In genomic region chr7:6618621-6619020, GRCh38 we compare ENCODE assay signal across 19 cellular contexts. TPM values are rescaled to one million over a fixed set of nuclear protein-coding genes. Genes with fewer than 3 reads are reported as not detected.
DNase-seq lines count a peak whose midpoint lies in the region; FAIRE-seq and TF ChIP-seq lines count a peak whose summit lies in the region.
"Had no signal": no experiment of that assay in that cellular context is flagged by ENCODE, and none has a peak within 500 bp of the region (broad histone marks: within the 10 kb centered on the region; RNA-seq: fewer than 3 reads in every experiment).

No MANE protein-coding gene starts in this region.

- no peak overlapping the region for H3K27ac ChIP-seq in CD8-positive, alpha-beta memory T cell (ENCODE audit: low read depth, low read length)
- H3K27ac ChIP-seq in mesendoderm (ENCODE audit: low read depth, low read length), result no peak overlapping the region
- H3K27ac ChIP-seq: Peyer's patch, SK-N-MC had no signal

- H3K9ac ChIP-seq in mesendoderm (ENCODE audit: low read length), result no peak overlapping the region

- no peak for DNase-seq in CD8-positive, alpha-beta memory T cell
- DNase-seq in M059J (ENCODE audit: low read depth), result peak; percentile 42
- peak; percentile 13 to 50 for DNase-seq in foreskin fibroblast
- no peak for DNase-seq in urothelium cell line (ENCODE audit: low spot score)
- no peak for DNase-seq in cortex of kidney (lab: John Stamatoyannopoulos, UW)
- DNase-seq in mesendoderm, result no peak
- DNase-seq in endothelial cell (ENCODE audit: low spot score), result no peak
- DNase-seq: CD8-positive, alpha-beta T cell; DND-41; MM.1S; NCI-H1105; NCI-H1694 treated with DMSO at 0.1 percent for 48 hours; NCI-H2107; NCI-H226; NCI-H524 treated with DMSO at 0.1 percent for 48 hours; Peyer's patch had no signal

- POLR2A ChIA-PET in CD8-positive, alpha-beta memory T cell (lab: Charles Lee), result no interaction called here

- H3K4me3 ChIP-seq in CD8-positive, alpha-beta memory T cell (ENCODE audit: low read length), result no peak overlapping the region
- H3K4me3 ChIP-seq in foreskin fibroblast (ENCODE audit: low read depth in 1 of 2, low read length in 2 of 2), result no peak overlapping the region
- no peak overlapping the region for H3K4me3 ChIP-seq in mesendoderm (ENCODE audit: low read length)
- H3K4me3 ChIP-seq: Peyer's patch, SK-N-MC had no signal

- no peaks in the 10 kb centered on the region for H3K79me1 ChIP-seq in mesendoderm (ENCODE audit: low read length)

- no peak overlapping the region for H3K4me2 ChIP-seq in mesendoderm (ENCODE audit: low read length)

- no peak overlapping the region for H2BK15ac ChIP-seq in mesendoderm (replicated peaks; ENCODE audit: low read depth)

- no peak overlapping the region for H3K56ac ChIP-seq in mesendoderm (ENCODE audit: low read length)

- H3K27me3 Mint-ChIP-seq in CD8-positive, alpha-beta memory T cell, result peaks cover 0 to 3% of the 10 kb centered on the region in 2 donors
- peaks cover 22% of the 10 kb centered on the region for H3K27me3 Mint-ChIP-seq in endothelial cell (ENCODE audit: unreplicated experiment)
- H3K27me3 Mint-ChIP-seq: B cell had no signal

- TF ChIP-seq CTCF in foreskin fibroblast (IDR thresholded peaks at IDR 0.05; ENCODE audit: low read depth, low read length), result no peak
- TF ChIP-seq CTCF in endothelial cell (IDR thresholded peaks at IDR 0.05; ENCODE audit: unreplicated experiment), result no peak

- peaks cover 33% of the 10 kb centered on the region for H3K4me1 ChIP-seq in CD8-positive, alpha-beta memory T cell (ENCODE audit: insufficient read depth, low read length)
- peaks cover 5% of the 10 kb centered on the region for H3K4me1 ChIP-seq in mesendoderm (ENCODE audit: control insufficient read depth, low read depth, low read length)

- WGBS in mesendoderm (ENCODE audit: extremely low coverage, insufficient coverage, low lambda C conversion rate), result no CpG with 5 or more reads among the region's 4 CpGs

- CTCF ChIA-PET in CD8-positive, alpha-beta memory T cell (lab: Charles Lee), result interaction anchor here (1.2 kb wide), 1 partner anchor 239 kb away, joined by 3 read pairs; no protein-coding TSS in a partner anchor

- no peaks in the 10 kb centered on the region for H3K27me3 ChIP-seq in CD8-positive, alpha-beta memory T cell (ENCODE audit: insufficient read depth, low read length, poor library complexity, severe bottlenecking)
- H3K27me3 ChIP-seq in mesendoderm (ENCODE audit: insufficient read depth, low read length, poor library complexity), result no peaks in the 10 kb centered on the region

- H3K4ac ChIP-seq in mesendoderm (ENCODE audit: low read depth, low read length), result no peak overlapping the region

- no peak overlapping the region for H2BK120ac ChIP-seq in mesendoderm (ENCODE audit: low read depth, low read length)

- no peaks in the 10 kb centered on the region for H3K36me3 ChIP-seq in CD8-positive, alpha-beta memory T cell (ENCODE audit: insufficient read depth, low read length)
- peaks cover 5% of the 10 kb centered on the region for H3K36me3 ChIP-seq in mesendoderm (ENCODE audit: control insufficient read depth, insufficient read depth, low read length)

- H4K8ac ChIP-seq in mesendoderm (ENCODE audit: low read depth, low read length), result no peak overlapping the region

- no peaks in the 10 kb centered on the region for H3K9me3 ChIP-seq in CD8-positive, alpha-beta memory T cell (ENCODE audit: low read length)
- H3K9me3 ChIP-seq: Peyer's patch had no signal

- H3K79me2 ChIP-seq in mesendoderm (ENCODE audit: control insufficient read depth, insufficient read depth, low read length), result no peaks in the 10 kb centered on the region

- H3K27ac Mint-ChIP-seq in CD8-positive, alpha-beta memory T cell, result peak overlapping the region in 5 of 8 donors; percentile 31 to 82 (median 60)
- H3K27ac Mint-ChIP-seq in endothelial cell (ENCODE audit: unreplicated experiment), result no peak overlapping the region
- H3K27ac Mint-ChIP-seq: B cell; CD8-positive, alpha-beta T cell had no signal

- H3K23ac ChIP-seq in mesendoderm (ENCODE audit: low read length), result no peak overlapping the region

- no peak overlapping the region for H4K5ac ChIP-seq in mesendoderm (ENCODE audit: low read length)

- H3K4me1 Mint-ChIP-seq in CD8-positive, alpha-beta memory T cell, result peaks cover 39 to 65% (median 41%) of the 10 kb centered on the region in 3 donors
- peaks cover 17% of the 10 kb centered on the region for H3K4me1 Mint-ChIP-seq in endothelial cell (ENCODE audit: unreplicated experiment)

- no peaks in the 10 kb centered on the region for H3K9me3 Mint-ChIP-seq in CD8-positive, alpha-beta memory T cell
- H3K9me3 Mint-ChIP-seq in endothelial cell (ENCODE audit: unreplicated experiment), result no peaks in the 10 kb centered on the region
- H3K9me3 Mint-ChIP-seq: CD8-positive, alpha-beta T cell had no signal

- H3K18ac ChIP-seq in mesendoderm (ENCODE audit: low read length), result no peak overlapping the region

- no peak overlapping the region for H2BK5ac ChIP-seq in mesendoderm (ENCODE audit: low read length)

- peaks cover 4 to 22% (median 5%) of the 10 kb centered on the region in 3 donors for H3K36me3 Mint-ChIP-seq in CD8-positive, alpha-beta memory T cell
- H3K36me3 Mint-ChIP-seq in endothelial cell (ENCODE audit: low read depth, unreplicated experiment), result peaks cover 26% of the 10 kb centered on the region

- peak; percentile 59 for FAIRE-seq in urothelium cell line (lab: Jason Lieb, UNC)
- FAIRE-seq: H1 had no signal

- H3K4me3 Mint-ChIP-seq in CD8-positive, alpha-beta memory T cell, result peak overlapping the region in 3 of 7 donors; percentile 10 to 67 (median 12)
- no peak overlapping the region for H3K4me3 Mint-ChIP-seq in endothelial cell (ENCODE audit: unreplicated experiment)

- H2AK5ac ChIP-seq in mesendoderm (ENCODE audit: low read length), result no peak overlapping the region

RNA-seq across cellular contexts. Expression of gene ZNF853, which starts 3.2 kb away (rescaled TPM):
- 1 to 10 TPM; 3.5 to 4.5 TPM for total RNA-seq in CD8-positive, alpha-beta memory T cell
- polyA plus RNA-seq in CD8-positive, alpha-beta memory T cell, result 11.2 TPM
- 0.25 and 0.94 TPM in 2 replicates for total RNA-seq in M059J (2014; rRNA removed; shearing (Covaris generic))
- polyA plus RNA-seq in mesendoderm (2013, experiment 1 of 2), result 2.5 TPM
- 2.5 TPM for polyA plus RNA-seq in mesendoderm (2013, experiment 2 of 2)
- total RNA-seq in endothelial cell (ENCODE audit: unreplicated experiment), result 7.9 TPM

RNA-seq across cellular contexts. Expression of gene ZNF316, which starts 18.5 kb away (rescaled TPM):
- total RNA-seq in CD8-positive, alpha-beta memory T cell, result 10 to 100 TPM; 26.5 TPM
- 5.2 TPM for polyA plus RNA-seq in CD8-positive, alpha-beta memory T cell
- total RNA-seq in M059J (2014; rRNA removed; shearing (Covaris generic)), result 5.6 and 7.8 TPM in 2 replicates
- 3.5 TPM for polyA plus RNA-seq in mesendoderm (2013, experiment 1 of 2)
- 3.6 TPM for polyA plus RNA-seq in mesendoderm (2013, experiment 2 of 2)
- 42.2 TPM for total RNA-seq in endothelial cell (ENCODE audit: unreplicated experiment)

RNA-seq across cellular contexts. Expression of gene INTS15, which starts 28.8 kb away (rescaled TPM):
- total RNA-seq in CD8-positive, alpha-beta memory T cell, result 10 to 100 TPM; 45.8 to 47.3 TPM
- 46.9 TPM for polyA plus RNA-seq in CD8-positive, alpha-beta memory T cell
- 17.7 and 20.0 TPM in 2 replicates for total RNA-seq in M059J (2014; rRNA removed; shearing (Covaris generic))
- 19.2 TPM for polyA plus RNA-seq in mesendoderm (2013, experiment 1 of 2)
- 19.6 TPM for polyA plus RNA-seq in mesendoderm (2013, experiment 2 of 2)
- 39.6 TPM for total RNA-seq in endothelial cell (ENCODE audit: unreplicated experiment)

RNA-seq across cellular contexts. Expression of gene ZDHHC4, which starts 41.4 kb away (rescaled TPM):
- 10 to 100 TPM; 31.6 to 34.9 TPM for total RNA-seq in CD8-positive, alpha-beta memory T cell
- polyA plus RNA-seq in CD8-positive, alpha-beta memory T cell, result 57.6 TPM
- total RNA-seq in M059J (2014; rRNA removed; shearing (Covaris generic)), result 67.1 and 70.0 TPM in 2 replicates
- polyA plus RNA-seq in mesendoderm (2013, experiment 1 of 2), result 47.4 TPM
- polyA plus RNA-seq in mesendoderm (2013, experiment 2 of 2), result 43.1 TPM
- 44.0 TPM for total RNA-seq in endothelial cell (ENCODE audit: unreplicated experiment)

Comparison
In these comparisons a context has a peak if more than half of its experiments do, and no peak if none do; other contexts are left out.
1. DNase-seq: peak in M059J (single experiment) and foreskin fibroblast (2 of 2); none in CD8-positive, alpha-beta memory T cell (0 of 5), urothelium cell line (single experiment), cortex of kidney (single experiment), mesendoderm (single experiment) and endothelial cell (single experiment).